In the genomic region with DNA sequence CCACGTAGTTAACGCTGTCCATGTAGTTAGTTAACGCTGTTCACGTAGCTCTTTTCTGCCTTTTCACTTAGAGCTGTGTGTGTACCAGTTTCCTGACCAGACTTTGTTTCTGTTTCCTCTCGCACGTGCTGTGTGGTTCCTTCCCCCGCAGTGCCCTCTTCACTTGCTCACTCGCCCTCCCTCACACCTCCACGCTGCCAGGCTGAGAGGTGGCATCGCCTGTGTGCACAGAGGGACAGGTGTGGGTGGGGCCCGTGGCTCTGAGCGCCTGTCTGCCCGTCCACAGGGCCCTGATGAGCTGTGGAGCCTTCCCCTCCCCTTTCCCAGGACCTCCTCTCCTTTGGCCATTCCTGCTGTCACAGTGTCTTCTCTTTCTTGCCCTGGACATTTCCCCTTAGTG, we compare ENCODE assay signal across 16 cellular contexts. TPM values are rescaled to one million over a fixed set of nuclear protein-coding genes. Genes with fewer than 3 reads are reported as not detected.
DNase-seq lines count a peak whose midpoint lies in the region; ATAC-seq and TF ChIP-seq lines count a peak whose summit lies in the region.
"Had no signal": no experiment of that assay in that cellular context is flagged by ENCODE, and none has a peak within 500 bp of the region (broad histone marks: within the 10 kb centered on the region; RNA-seq: fewer than 3 reads in every experiment).

No MANE protein-coding gene starts in this region.

- no peaks in the 10 kb centered on the region for H3K27me3 ChIP-seq in CD4-positive, alpha-beta memory T cell (ENCODE audit: insufficient read depth, low read length)
- H3K27me3 ChIP-seq in adrenal gland: no peaks in the 10 kb centered on the region

- 88 to 92% (median 89%) methylated on average over 13 of the region's 13 CpGs for WGBS in adrenal gland, 4 donors

- peak overlapping the region; percentile 63 for H3K27ac Mint-ChIP-seq in activated T-cell treated with anti-CD3 and anti-CD28 coated beads, Interleukin-2, amount 50 U/mL, for 24 hours
- H3K27ac Mint-ChIP-seq in CD4-positive, alpha-beta memory T cell: peak overlapping the region in 5 of 7 donors; percentile 17 to 91 (median 51)
- peak overlapping the region; percentile 89 for H3K27ac Mint-ChIP-seq in central memory CD8-positive, alpha-beta T cell (ENCODE audit: low read depth)
- H3K27ac Mint-ChIP-seq in natural killer cell treated with Interleukin-12 subunit alpha and Interleukin-12 subunit beta and Interleukin-15 and Interleukin-18, amount 100 ng/mL, for 72 hours: peak overlapping the region; percentile 48 to 78
- H3K27ac Mint-ChIP-seq: GM23338 had no signal

- POLR2A ChIA-PET in CD4-positive, alpha-beta memory T cell (lab: Charles Lee; ENCODE audit: partially characterized antibody): no interaction called here

- ATAC-seq in activated T-cell treated with anti-CD3 and anti-CD28 coated beads, Interleukin-2, amount 50 U/mL, for 4 hours: no peak
- ATAC-seq in central memory CD8-positive, alpha-beta T cell (replicated peaks; ENCODE audit: extremely low read depth, poor library complexity, severe bottlenecking): no peak
- peak in 1 of 2 donors; percentile 38 for ATAC-seq in natural killer cell treated with Interleukin-12 subunit alpha and Interleukin-12 subunit beta and Interleukin-15 and Interleukin-18, amount 100 ng/mL, for 72 hours
- ATAC-seq in HG02970 (IDR thresholded peaks at IDR 0.05; ENCODE audit: low FRiP score, unreplicated experiment): no peak
- ATAC-seq: A549, GM23338 had no signal

- H3K4me3 ChIP-seq in CD4-positive, alpha-beta memory T cell (ENCODE audit: low read length in 2 of 2): no peak overlapping the region
- no peak overlapping the region for H3K4me3 ChIP-seq in adrenal gland
- H3K4me3 ChIP-seq: A549, GM23338, PC-9 had no signal

- H3K9me3 ChIP-seq in CD4-positive, alpha-beta memory T cell (ENCODE audit: control insufficient read depth in 1 of 2, low read length in 2 of 2): no peaks in the 10 kb centered on the region
- H3K9me3 ChIP-seq in adrenal gland (replicated peaks in 1 of 3): no peaks in the 10 kb centered on the region
- H3K9me3 ChIP-seq: A549 had no signal

- no peak overlapping the region for H3K27ac ChIP-seq in CD4-positive, alpha-beta memory T cell (ENCODE audit: low read depth, low read length)
- no peak overlapping the region for H3K27ac ChIP-seq in adrenal gland
- H3K27ac ChIP-seq: A549, PC-9 had no signal

- no peaks in the 10 kb centered on the region for H3K9me3 Mint-ChIP-seq in activated T-cell treated with anti-CD3 and anti-CD28 coated beads, Interleukin-2, amount 50 U/mL, for 24 hours
- H3K9me3 Mint-ChIP-seq in activated T-cell treated with anti-CD3 and anti-CD28 coated beads, Interleukin-2, amount 50 U/mL, for 4 hours: no peaks in the 10 kb centered on the region
- H3K9me3 Mint-ChIP-seq in CD4-positive, alpha-beta memory T cell: peaks cover 0 to 1% (median 0%) of the 10 kb centered on the region in 8 donors
- no peaks in the 10 kb centered on the region for H3K9me3 Mint-ChIP-seq in central memory CD8-positive, alpha-beta T cell
- H3K9me3 Mint-ChIP-seq in natural killer cell treated with Interleukin-12 subunit alpha and Interleukin-12 subunit beta and Interleukin-15 and Interleukin-18, amount 100 ng/mL, for 72 hours: no peaks in the 10 kb centered on the region
- H3K9me3 Mint-ChIP-seq: GM23338 had no signal

- H3K4me3 Mint-ChIP-seq in activated T-cell treated with anti-CD3 and anti-CD28 coated beads, Interleukin-2, amount 50 U/mL, for 24 hours: no peak overlapping the region
- H3K4me3 Mint-ChIP-seq in activated T-cell treated with anti-CD3 and anti-CD28 coated beads, Interleukin-2, amount 50 U/mL, for 4 hours: no peak overlapping the region
- no peak overlapping the region for H3K4me3 Mint-ChIP-seq in CD4-positive, alpha-beta memory T cell
- no peak overlapping the region for H3K4me3 Mint-ChIP-seq in central memory CD8-positive, alpha-beta T cell
- H3K4me3 Mint-ChIP-seq in natural killer cell treated with Interleukin-12 subunit alpha and Interleukin-12 subunit beta and Interleukin-15 and Interleukin-18, amount 100 ng/mL, for 72 hours: no peak overlapping the region
- H3K4me3 Mint-ChIP-seq: GM23338 had no signal

- no peak for TF ChIP-seq CTCF in adrenal gland (IDR thresholded peaks at IDR 0.05)

- H3K27me3 Mint-ChIP-seq in activated T-cell treated with anti-CD3 and anti-CD28 coated beads, Interleukin-2, amount 50 U/mL, for 24 hours: no peaks in the 10 kb centered on the region
- no peaks in the 10 kb centered on the region for H3K27me3 Mint-ChIP-seq in activated T-cell treated with anti-CD3 and anti-CD28 coated beads, Interleukin-2, amount 50 U/mL, for 4 hours (ENCODE audit: low read depth)
- no peaks in the 10 kb centered on the region for H3K27me3 Mint-ChIP-seq in CD4-positive, alpha-beta memory T cell
- H3K27me3 Mint-ChIP-seq in central memory CD8-positive, alpha-beta T cell: no peaks in the 10 kb centered on the region
- H3K27me3 Mint-ChIP-seq in natural killer cell treated with Interleukin-12 subunit alpha and Interleukin-12 subunit beta and Interleukin-15 and Interleukin-18, amount 100 ng/mL, for 72 hours: no peaks in the 10 kb centered on the region

- peaks cover 95% of the 10 kb centered on the region for H3K36me3 Mint-ChIP-seq in activated T-cell treated with anti-CD3 and anti-CD28 coated beads, Interleukin-2, amount 50 U/mL, for 24 hours (ENCODE audit: low read depth)
- H3K36me3 Mint-ChIP-seq in activated T-cell treated with anti-CD3 and anti-CD28 coated beads, Interleukin-2, amount 50 U/mL, for 4 hours (ENCODE audit: insufficient read depth): peaks cover 47% of the 10 kb centered on the region
- H3K36me3 Mint-ChIP-seq in CD4-positive, alpha-beta memory T cell: peaks cover 70 to 84% of the 10 kb centered on the region in 2 donors
- H3K36me3 Mint-ChIP-seq in central memory CD8-positive, alpha-beta T cell (ENCODE audit: insufficient read depth): peaks cover 67% of the 10 kb centered on the region
- peaks cover 40% of the 10 kb centered on the region for H3K36me3 Mint-ChIP-seq in natural killer cell treated with Interleukin-12 subunit alpha and Interleukin-12 subunit beta and Interleukin-15 and Interleukin-18, amount 100 ng/mL, for 72 hours

- intact Hi-C loops in CD4-positive, alpha-beta memory T cell (cut with micrococcal nuclease): no loop called here
- intact Hi-C loops in adrenal gland (cut with DNase I): no loop called here

- DNase-seq in activated T-cell treated with anti-CD3 and anti-CD28 coated beads, Interleukin-2, amount 50 U/mL, for 24 hours: no peak
- DNase-seq in activated T-cell treated with anti-CD3 and anti-CD28 coated beads, Interleukin-2, amount 50 U/mL, for 4 hours: no peak
- DNase-seq in CD4-positive, alpha-beta memory T cell: no peak
- no peak for DNase-seq in central memory CD8-positive, alpha-beta T cell (ENCODE audit: low spot score in 2 of 2)
- no peak for DNase-seq in natural killer cell treated with Interleukin-12 subunit alpha and Interleukin-12 subunit beta and Interleukin-15 and Interleukin-18, amount 100 ng/mL, for 72 hours (ENCODE audit: low spot score)
- DNase-seq in adrenal gland (no peak), NCI-H1930 (lab: John Stamatoyannopoulos, UW) (no peak)
- DNase-seq: GF-D8, MV-4-11, NCI-H1417 treated with DMSO at 0.1 percent for 48 hours, NCI-H2081 treated with DMSO at 0.1 percent for 48 hours, NCI-H226, PC-9 had no signal

- CTCF ChIA-PET in CD4-positive, alpha-beta memory T cell (lab: Charles Lee; ENCODE audit: partially characterized antibody): interaction anchor here (0.6 to 1.4 kb wide), 3 partner anchors 12 to 282 kb away, joined by 3 to 5 read pairs (median 3); no protein-coding TSS in a partner anchor

- TF ChIP-seq POLR2A in adrenal gland (IDR thresholded peaks at IDR 0.05): no peak

- H3K4me1 Mint-ChIP-seq in activated T-cell treated with anti-CD3 and anti-CD28 coated beads, Interleukin-2, amount 50 U/mL, for 24 hours (ENCODE audit: low read depth): peaks cover 23% of the 10 kb centered on the region
- peaks cover 10% of the 10 kb centered on the region for H3K4me1 Mint-ChIP-seq in activated T-cell treated with anti-CD3 and anti-CD28 coated beads, Interleukin-2, amount 50 U/mL, for 4 hours (ENCODE audit: low read depth)
- H3K4me1 Mint-ChIP-seq in CD4-positive, alpha-beta memory T cell: peaks cover 0 to 19% (median 13%) of the 10 kb centered on the region in 4 donors
- peaks cover 36% of the 10 kb centered on the region for H3K4me1 Mint-ChIP-seq in central memory CD8-positive, alpha-beta T cell
- H3K4me1 Mint-ChIP-seq in natural killer cell treated with Interleukin-12 subunit alpha and Interleukin-12 subunit beta and Interleukin-15 and Interleukin-18, amount 100 ng/mL, for 72 hours (ENCODE audit: low read depth in 2 of 2): peaks cover 22 to 28% of the 10 kb centered on the region in 2 donors
- H3K4me1 Mint-ChIP-seq: GM23338 had no signal

- no peaks in the 10 kb centered on the region for H3K4me1 ChIP-seq in CD4-positive, alpha-beta memory T cell (ENCODE audit: insufficient read depth, low read length)
- no peaks in the 10 kb centered on the region for H3K4me1 ChIP-seq in adrenal gland (replicated peaks in 1 of 2)
- H3K4me1 ChIP-seq: A549 had no signal

- peaks cover 83% of the 10 kb centered on the region for H3K36me3 ChIP-seq in CD4-positive, alpha-beta memory T cell (ENCODE audit: insufficient read depth, low read length)
- H3K36me3 ChIP-seq in adrenal gland (replicated peaks in 1 of 2): peaks cover 0 to 92% of the 10 kb centered on the region in 2 donors

RNA-seq across cellular contexts. Expression of a gene that starts 30.6 kb away (rescaled TPM):
- total RNA-seq in activated T-cell treated with anti-CD3 and anti-CD28 coated beads, Interleukin-2, amount 50 U/mL, for 4 hours: 10 to 100 TPM; 10.5 to 13.5 (median 12.2) TPM
- total RNA-seq in CD4-positive, alpha-beta memory T cell: 10 to 100 TPM; 41.7 to 42.5 TPM
- polyA plus RNA-seq in CD4-positive, alpha-beta memory T cell: 10 to 100 TPM; 14.2 to 18.0 TPM
- 10 to 100 TPM; 31.8 to 37.6 TPM for total RNA-seq in natural killer cell treated with Interleukin-12 subunit alpha and Interleukin-12 subunit beta and Interleukin-15 and Interleukin-18, amount 100 ng/mL, for 72 hours
- total RNA-seq in adrenal gland: 10 to 100 TPM; 20.6 to 32.7 (median 25.3) TPM
- 10 to 100 TPM; 15.8 to 23.6 (median 18.4) TPM for polyA plus RNA-seq in adrenal gland

RNA-seq across cellular contexts. Expression of a gene that starts 37.9 kb away (rescaled TPM):
- total RNA-seq in activated T-cell treated with anti-CD3 and anti-CD28 coated beads, Interleukin-2, amount 50 U/mL, for 4 hours: 10 to 100 TPM; 38.9 to 46.8 (median 44.6) TPM
- total RNA-seq in CD4-positive, alpha-beta memory T cell: 10 to 100 TPM; 30.3 to 32.4 TPM
- 10 to 100 TPM; 45.1 to 45.4 TPM for polyA plus RNA-seq in CD4-positive, alpha-beta memory T cell
- 100 to 1,000 TPM in 1 of 2 donors, 10 to 100 TPM in 1; 85.7 to 140 TPM for total RNA-seq in natural killer cell treated with Interleukin-12 subunit alpha and Interleukin-12 subunit beta and Interleukin-15 and Interleukin-18, amount 100 ng/mL, for 72 hours
- 100 to 1,000 TPM in 1 of 8 donors, 10 to 100 TPM in 7; 30.1 to 330 (median 49.7) TPM for total RNA-seq in adrenal gland
- polyA plus RNA-seq in adrenal gland: 100 to 1,000 TPM in 1 of 3 donors, 10 to 100 TPM in 2; 20.4 to 789 (median 26.2) TPM
